ENCODE assay signal across 19 cellular contexts in genomic region chr7:24531255-24531654, GRCh38. TPM values are rescaled to one million over a fixed set of nuclear protein-coding genes. Genes with fewer than 3 reads are reported as not detected.
DNase-seq lines count a peak whose midpoint lies in the region; ATAC-seq lines count a peak whose summit lies in the region.
"Had no signal": no experiment of that assay in that cellular context is flagged by ENCODE, and none has a peak within 500 bp of the region (broad histone marks: within the 10 kb centered on the region; RNA-seq: fewer than 3 reads in every experiment).

No MANE protein-coding gene starts in this region.

- no peak overlapping the region for H2BK15ac ChIP-seq in mesendoderm (replicated peaks; ENCODE audit: low read depth)

- no peak overlapping the region for H3K56ac ChIP-seq in mesendoderm (ENCODE audit: low read length)

- no peaks in the 10 kb centered on the region for H3K36me3 ChIP-seq in mesendoderm (ENCODE audit: control insufficient read depth, insufficient read depth, low read length)
- H3K36me3 ChIP-seq: BLaER1 had no signal

- no peak overlapping the region for H4K8ac ChIP-seq in mesendoderm (ENCODE audit: low read depth, low read length)

- H3K4me3 Mint-ChIP-seq in stimulated activated effector memory CD8-positive, alpha-beta T cell treated with anti-CD3 and anti-CD28 coated beads, Interleukin-12 subunit alpha, Interleukin-12 subunit beta, amount 100 ng/mL, for 72 hours, result no peak overlapping the region
- no peak overlapping the region for H3K4me3 Mint-ChIP-seq in activated CD4-positive, alpha-beta memory T cell treated with anti-CD3 and anti-CD28 coated beads for 36 hours
- H3K4me3 Mint-ChIP-seq in activated T-cell treated with anti-CD3 and anti-CD28 coated beads, Interleukin-2, amount 50 U/mL, for 24 hours, result no peak overlapping the region
- H3K4me3 Mint-ChIP-seq: B cell; CD4-positive, CD25-positive, alpha-beta regulatory T cell; CD8-positive, alpha-beta T cell had no signal

- no peak overlapping the region for H2BK5ac ChIP-seq in mesendoderm (ENCODE audit: low read length)

- no peaks in the 10 kb centered on the region for H3K27me3 Mint-ChIP-seq in activated CD4-positive, alpha-beta memory T cell treated with anti-CD3 and anti-CD28 coated beads for 36 hours
- H3K27me3 Mint-ChIP-seq in activated T-cell treated with anti-CD3 and anti-CD28 coated beads, Interleukin-2, amount 50 U/mL, for 24 hours, result peaks cover 6% of the 10 kb centered on the region
- H3K27me3 Mint-ChIP-seq: B cell had no signal

- H2AK5ac ChIP-seq in mesendoderm (ENCODE audit: low read length), result no peak overlapping the region

- no peak overlapping the region for H3K4me2 ChIP-seq in mesendoderm (ENCODE audit: low read length)
- H3K4me2 ChIP-seq: BLaER1 had no signal

- DNase-seq in SKM-1 treated with dmso at 0.1 percent for 144 hours (lab: John Stamatoyannopoulos, UW; ENCODE audit: unreplicated experiment) (peak; percentile 1), SKM-1 (lab: John Stamatoyannopoulos, UW; ENCODE audit: unreplicated experiment) (no peak), mesendoderm (peak; percentile 2), NCI-H524 treated with DMSO at 0.1 percent for 48 hours (lab: John Stamatoyannopoulos, UW) (no peak), NCI-H1930 (lab: John Stamatoyannopoulos, UW) (no peak)
- DNase-seq in stimulated activated effector memory CD8-positive, alpha-beta T cell treated with anti-CD3 and anti-CD28 coated beads, Interleukin-12 subunit alpha, Interleukin-12 subunit beta, amount 100 ng/mL, for 72 hours (ENCODE audit: low spot score in 2 of 2), result no peak
- DNase-seq in activated CD4-positive, alpha-beta memory T cell treated with anti-CD3 and anti-CD28 coated beads for 36 hours, result no peak
- DNase-seq in activated T-cell treated with anti-CD3 and anti-CD28 coated beads, Interleukin-2, amount 50 U/mL, for 24 hours, result no peak
- DNase-seq: Caco-2; CD4-positive, CD25-positive, alpha-beta regulatory T cell; CD8-positive, alpha-beta T cell; DMS 273 treated with DMSO at 0.1 percent for 48 hours; DMS79; GM23248; HCEC 1CT had no signal

- H3K4me1 ChIP-seq in mesendoderm (ENCODE audit: control insufficient read depth, low read depth, low read length), result no peaks in the 10 kb centered on the region
- H3K4me1 ChIP-seq: BLaER1, Caco-2 had no signal

- H3K27me3 ChIP-seq in mesendoderm (ENCODE audit: insufficient read depth, low read length, poor library complexity), result no peaks in the 10 kb centered on the region
- H3K27me3 ChIP-seq: BLaER1 had no signal

- no peaks in the 10 kb centered on the region for H3K79me2 ChIP-seq in mesendoderm (ENCODE audit: control insufficient read depth, insufficient read depth, low read length)

- no CpG with 5 or more reads among the region's 4 CpGs for WGBS in mesendoderm (ENCODE audit: extremely low coverage, insufficient coverage, low lambda C conversion rate)

- no peak overlapping the region for H3K27ac Mint-ChIP-seq in stimulated activated effector memory CD8-positive, alpha-beta T cell treated with anti-CD3 and anti-CD28 coated beads, Interleukin-12 subunit alpha, Interleukin-12 subunit beta, amount 100 ng/mL, for 72 hours
- H3K27ac Mint-ChIP-seq in activated CD4-positive, alpha-beta memory T cell treated with anti-CD3 and anti-CD28 coated beads for 36 hours, result no peak overlapping the region
- H3K27ac Mint-ChIP-seq in activated T-cell treated with anti-CD3 and anti-CD28 coated beads, Interleukin-2, amount 50 U/mL, for 24 hours, result no peak overlapping the region
- H3K27ac Mint-ChIP-seq: B cell; CD4-positive, CD25-positive, alpha-beta regulatory T cell; CD8-positive, alpha-beta T cell had no signal

- no peak overlapping the region for H3K27ac ChIP-seq in mesendoderm (ENCODE audit: low read depth, low read length)
- H3K27ac ChIP-seq: 22Rv1, BLaER1, C4-2B, GM23248 had no signal

- no peak overlapping the region for H2BK120ac ChIP-seq in mesendoderm (ENCODE audit: low read depth, low read length)

- POLR2A ChIA-PET in activated CD4-positive, alpha-beta memory T cell treated with anti-CD3 and anti-CD28 coated beads for 36 hours (lab: Charles Lee), result no interaction called here

- H4K5ac ChIP-seq in mesendoderm (ENCODE audit: low read length), result no peak overlapping the region

- intact Hi-C loops in activated CD4-positive, alpha-beta memory T cell treated with anti-CD3 and anti-CD28 coated beads for 36 hours (cut with micrococcal nuclease), result no loop called here

- no peak overlapping the region for H3K4me3 ChIP-seq in mesendoderm (ENCODE audit: low read length)
- H3K4me3 ChIP-seq: BLaER1, GM23248 had no signal

- no peaks in the 10 kb centered on the region for H3K36me3 Mint-ChIP-seq in stimulated activated effector memory CD8-positive, alpha-beta T cell treated with anti-CD3 and anti-CD28 coated beads, Interleukin-12 subunit alpha, Interleukin-12 subunit beta, amount 100 ng/mL, for 72 hours
- H3K36me3 Mint-ChIP-seq in activated CD4-positive, alpha-beta memory T cell treated with anti-CD3 and anti-CD28 coated beads for 36 hours, result no peaks in the 10 kb centered on the region
- H3K36me3 Mint-ChIP-seq in activated T-cell treated with anti-CD3 and anti-CD28 coated beads, Interleukin-2, amount 50 U/mL, for 24 hours (ENCODE audit: low read depth), result no peaks in the 10 kb centered on the region
- H3K36me3 Mint-ChIP-seq: CD4-positive, CD25-positive, alpha-beta regulatory T cell; CD8-positive, alpha-beta T cell had no signal

- H3K4ac ChIP-seq in mesendoderm (ENCODE audit: low read depth, low read length), result no peak overlapping the region

- H3K23ac ChIP-seq in mesendoderm (ENCODE audit: low read length), result no peak overlapping the region

- no peak overlapping the region for H3K9ac ChIP-seq in mesendoderm (ENCODE audit: low read length)
- H3K9ac ChIP-seq: BLaER1, GM23248 had no signal

- ATAC-seq in stimulated activated effector memory CD8-positive, alpha-beta T cell treated with anti-CD3 and anti-CD28 coated beads, Interleukin-12 subunit alpha, Interleukin-12 subunit beta, amount 100 ng/mL, for 72 hours, result peak; percentile 24
- ATAC-seq: CD8-positive, alpha-beta T cell had no signal

- no peaks in the 10 kb centered on the region for H3K79me1 ChIP-seq in mesendoderm (ENCODE audit: low read length)

- H3K18ac ChIP-seq in mesendoderm (ENCODE audit: low read length), result no peak overlapping the region

- no peaks in the 10 kb centered on the region for H3K9me3 Mint-ChIP-seq in stimulated activated effector memory CD8-positive, alpha-beta T cell treated with anti-CD3 and anti-CD28 coated beads, Interleukin-12 subunit alpha, Interleukin-12 subunit beta, amount 100 ng/mL, for 72 hours
- no peaks in the 10 kb centered on the region for H3K9me3 Mint-ChIP-seq in activated CD4-positive, alpha-beta memory T cell treated with anti-CD3 and anti-CD28 coated beads for 36 hours
- H3K9me3 Mint-ChIP-seq in activated T-cell treated with anti-CD3 and anti-CD28 coated beads, Interleukin-2, amount 50 U/mL, for 24 hours, result no peaks in the 10 kb centered on the region
- H3K9me3 Mint-ChIP-seq: CD4-positive, CD25-positive, alpha-beta regulatory T cell; CD8-positive, alpha-beta T cell had no signal

- no peaks in the 10 kb centered on the region for H3K4me1 Mint-ChIP-seq in stimulated activated effector memory CD8-positive, alpha-beta T cell treated with anti-CD3 and anti-CD28 coated beads, Interleukin-12 subunit alpha, Interleukin-12 subunit beta, amount 100 ng/mL, for 72 hours
- no peaks in the 10 kb centered on the region for H3K4me1 Mint-ChIP-seq in activated CD4-positive, alpha-beta memory T cell treated with anti-CD3 and anti-CD28 coated beads for 36 hours (ENCODE audit: low read depth)
- H3K4me1 Mint-ChIP-seq in activated T-cell treated with anti-CD3 and anti-CD28 coated beads, Interleukin-2, amount 50 U/mL, for 24 hours (ENCODE audit: low read depth), result no peaks in the 10 kb centered on the region
- H3K4me1 Mint-ChIP-seq: CD4-positive, CD25-positive, alpha-beta regulatory T cell had no signal

- CTCF ChIA-PET in activated CD4-positive, alpha-beta memory T cell treated with anti-CD3 and anti-CD28 coated beads for 36 hours (lab: Charles Lee), result no interaction called here

RNA-seq across cellular contexts. Expression of gene PALS2, which starts 42.0 kb away (rescaled TPM):
- polyA plus RNA-seq in mesendoderm (2013, experiment 1 of 2), result 55.9 TPM
- polyA plus RNA-seq in mesendoderm (2013, experiment 2 of 2), result 55.4 TPM
- 10 to 100 TPM; 21.0 to 22.9 TPM for total RNA-seq in activated CD4-positive, alpha-beta memory T cell treated with anti-CD3 and anti-CD28 coated beads for 36 hours

Comparison
In these comparisons a context has a peak if more than half of its experiments do, and no peak if none do; other contexts are left out.
1. DNase-seq: peak in SKM-1 treated with dmso at 0.1 percent for 144 hours (single experiment) and mesendoderm (single experiment); none in SKM-1 (single experiment), stimulated activated effector memory CD8-positive, alpha-beta T cell treated with anti-CD3 and anti-CD28 coated beads, Interleukin-12 subunit alpha, Interleukin-12 subunit beta, amount 100 ng/mL, for 72 hours (0 of 2), NCI-H524 treated with DMSO at 0.1 percent for 48 hours (single experiment), activated CD4-positive, alpha-beta memory T cell treated with anti-CD3 and anti-CD28 coated beads for 36 hours (single experiment), activated T-cell treated with anti-CD3 and anti-CD28 coated beads, Interleukin-2, amount 50 U/mL, for 24 hours (single experiment) and NCI-H1930 (0 of 2).